ENCODE assay signal across 7 cellular contexts in the genomic region with DNA sequence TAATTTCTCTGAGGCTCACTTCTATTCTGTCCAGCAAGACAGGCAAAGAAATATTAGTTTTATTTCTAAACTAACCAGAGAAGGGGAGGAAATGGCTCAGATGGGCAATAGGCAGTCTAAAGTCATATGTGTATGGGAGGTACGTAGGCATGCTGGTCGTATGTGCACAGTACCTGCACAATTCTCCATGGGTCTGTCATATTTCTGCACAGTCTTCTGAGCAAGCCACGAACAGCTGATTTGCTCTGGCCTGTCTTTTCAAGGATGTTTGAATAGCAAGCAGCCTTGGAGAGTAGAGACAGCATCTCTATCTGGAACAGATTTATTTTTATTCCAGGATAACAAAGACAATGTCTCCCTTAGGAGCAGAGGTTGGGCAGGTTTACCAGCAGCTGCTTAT.
"Had no signal": no experiment of that assay in that cellular context is flagged by ENCODE, and none has a peak within 500 bp of the region (broad histone marks: within the 10 kb centered on the region; RNA-seq: fewer than 3 reads in every experiment).

No MANE protein-coding gene starts in this region.

- H3K4me3 ChIP-seq: HAP-1 had no signal

- H3K9me3 Mint-ChIP-seq: IgD-negative memory B cell had no signal

- H3K27ac Mint-ChIP-seq: IgD-negative memory B cell had no signal

- DNase-seq: GOT3, H7, KBM-7 had no signal

- H3K36me3 ChIP-seq: HAP-1 had no signal

- H3K9ac ChIP-seq: KMS-11 had no signal

- H3K4me1 ChIP-seq: HAP-1 had no signal

- H3K4me2 ChIP-seq: KMS-11 had no signal

- H3K4me3 Mint-ChIP-seq: IgD-negative memory B cell had no signal

- H3K9me3 ChIP-seq: HAP-1 had no signal

- H3K27ac ChIP-seq: HL-60, KMS-11 had no signal

- H3K27me3 Mint-ChIP-seq: IgD-negative memory B cell had no signal
